8 cellular contexts compared by ENCODE assay signal in genomic region chr21:29162825-29163224, GRCh38. TPM values are rescaled to one million over a fixed set of nuclear protein-coding genes. Genes with fewer than 3 reads are reported as not detected.
DNase-seq lines count a peak whose midpoint lies in the region; TF ChIP-seq lines count a peak whose summit lies in the region.
"Not testable (repeated sequence)": the region's sequence is repeated elsewhere in the genome, so short reads cannot be mapped to it uniquely, and the experiment has no call there.

No MANE protein-coding gene starts in this region.

- not testable (repeated sequence) for TF ChIP-seq CTCF in AG09319 (IDR thresholded peaks at IDR 0.05; ENCODE audit: low read depth, low read length); MCF 10A (IDR thresholded peaks at IDR 0.05; ENCODE audit: unreplicated experiment); fibroblast of lung (conservative IDR thresholded peaks at IDR 0.05 in 1 of 2, IDR thresholded peaks at IDR 0.05 in 1 of 2; ENCODE audit: low read depth in 1 of 2, low read length in 2 of 2); tibial nerve (IDR thresholded peaks at IDR 0.05)

- H3K27ac ChIP-seq in fibroblast of lung (ENCODE audit: insufficient read depth, low read length) (peak overlapping the region; percentile 77), tibial nerve (peak overlapping the region; percentile 29 to 79 (median 66))

- H3K36me3 ChIP-seq in fibroblast of lung (ENCODE audit: control insufficient read depth, insufficient read depth, low read length); tibial nerve: not testable (repeated sequence)

- CTCF ChIA-PET in MCF 10A (lab: Yijun Ruan, JAX) = interaction anchor here (0.7 to 4.7 kb wide), 12 partner anchors 9 to 209 kb away, joined by 3 to 93 read pairs (median 9); partner anchors contain the start of gene BACH1

- BruUV-seq in MCF 10A (replicated peaks; lab: Mats Ljungman, UMichigan) = not testable (repeated sequence)

- not testable (repeated sequence) for H3K9me3 ChIP-seq in fibroblast of lung (ENCODE audit: control insufficient read depth, insufficient read depth, low read depth, low read length); tibial nerve

- not testable (repeated sequence) for H4K20me1 ChIP-seq in fibroblast of lung (ENCODE audit: control insufficient read depth, extremely low read depth, insufficient read depth, low read length)

- POLR2A ChIA-PET in MCF 10A (lab: Yijun Ruan, JAX) = interaction anchor here (0.6 to 4.3 kb wide), 11 partner anchors 9 to 151 kb away, joined by 3 to 89 read pairs (median 8); partner anchors contain the start of genes BACH1 and CCT8

- intact Hi-C loops in MCF 10A (cut with micrococcal nuclease) (loop anchor here (1.0 to 5.0 kb wide), 2 partner anchors 18 to 314 kb away; no protein-coding TSS in a partner anchor), posterior vena cava (cut with DNase I) (loop anchor here (10.0 kb wide), 2 partner anchors 132 to 212 kb away; partner anchors contain the start of gene BACH1 (in 1 of the 2))

- peak overlapping the region; percentile 93 for H3K27ac Mint-ChIP-seq in MCF 10A (ENCODE audit: low read depth, unreplicated experiment)

- not testable (repeated sequence) for H3K4me2 ChIP-seq in fibroblast of lung (ENCODE audit: extremely low read depth, insufficient read depth, low read length)

- H3K27me3 Mint-ChIP-seq in MCF 10A (ENCODE audit: insufficient read depth, unreplicated experiment) = not testable (repeated sequence)

- H3K9ac ChIP-seq in fibroblast of lung (ENCODE audit: insufficient read depth, low read length) = not testable (repeated sequence)

- H3K4me3 ChIP-seq in fibroblast of lung (replicated peaks in 1 of 4; ENCODE audit: control extremely low read depth in 1 of 4, insufficient read depth in 1 of 4, low read depth in 3 of 4, low read length in 4 of 4); tibial nerve: not testable (repeated sequence)

- not testable (repeated sequence) for H3K4me1 ChIP-seq in fibroblast of lung (ENCODE audit: control insufficient read depth, extremely low read depth, insufficient read depth, low read length)
- H3K4me1 ChIP-seq in tibial nerve = peaks cover 0 to 26% (median 15%) of the 10 kb centered on the region in 4 donors

- not testable (repeated sequence) for H3K4me3 Mint-ChIP-seq in MCF 10A (ENCODE audit: unreplicated experiment)

- not testable (repeated sequence) for H3K36me3 Mint-ChIP-seq in MCF 10A (ENCODE audit: insufficient read depth, unreplicated experiment)

- H3K4me1 Mint-ChIP-seq in MCF 10A (ENCODE audit: insufficient read depth, unreplicated experiment) = peaks cover 34% of the 10 kb centered on the region

- not testable (repeated sequence) for H3K9me3 Mint-ChIP-seq in MCF 10A (ENCODE audit: unreplicated experiment)

- not testable (repeated sequence) for H2AFZ ChIP-seq in fibroblast of lung (ENCODE audit: low read length)

- peak; percentile 46 to 76 for TF ChIP-seq EP300 in tibial nerve (IDR thresholded peaks at IDR 0.05)

- TF ChIP-seq POLR2A in tibial nerve (IDR thresholded peaks at IDR 0.05) = not testable (repeated sequence)

- WGBS in tibial nerve, 2 donors = 28 to 35% methylated on average over 9 of the region's 9 CpGs

- peak; percentile 39 for DNase-seq in AG09319 (ENCODE audit: extremely low read depth, low read depth)
- peak; percentile 73 for DNase-seq in HS-27A (ENCODE audit: low read depth)
- DNase-seq in RKO (ENCODE audit: low spot score) = peak; percentile 76
- DNase-seq in MCF 10A (ENCODE audit: unreplicated experiment) = peak; percentile 73
- DNase-seq in fibroblast of lung (ENCODE audit: low read depth in 2 of 2) = peak; percentile 91 to 93
- DNase-seq in iris pigment epithelial cell (ENCODE audit: low read depth) = peak; percentile 91
- DNase-seq in posterior vena cava (ENCODE audit: low spot score) = peak; percentile 86
- peak in 1 of 2 donors; percentile 34 for DNase-seq in tibial nerve (ENCODE audit: low spot score in 2 of 2)

- H3K27me3 ChIP-seq in fibroblast of lung (ENCODE audit: control insufficient read depth, insufficient read depth, low read length); tibial nerve: not testable (repeated sequence)

- not testable (repeated sequence) for H3K79me2 ChIP-seq in fibroblast of lung (ENCODE audit: control insufficient read depth, insufficient read depth, low read length)

RNA-seq across cellular contexts. Expression of gene MAP3K7CL, which starts 32.4 kb away (rescaled TPM):
- total RNA-seq in MCF 10A (2022) (4.9 and 6.3 TPM in 2 replicates), fibroblast of lung (50.6 and 176 TPM in 2 replicates), posterior vena cava (10 to 100 TPM; 17.1 to 58.0 TPM), tibial nerve (1 to 10 TPM; 2.8 to 9.2 (median 5.4) TPM)
- polyA plus RNA-seq in fibroblast of lung = 58.3 and 91.7 TPM in 2 replicates
- polyA plus RNA-seq in fibroblast of lung (2012) = 57.2 and 88.9 TPM in 2 replicates
- 37.5 and 64.2 TPM in 2 replicates for polyA minus RNA-seq in fibroblast of lung (ENCODE audit: low replicate concordance)
